Comparison of ENCODE assay signal across 14 cellular contexts in the genomic region with DNA sequence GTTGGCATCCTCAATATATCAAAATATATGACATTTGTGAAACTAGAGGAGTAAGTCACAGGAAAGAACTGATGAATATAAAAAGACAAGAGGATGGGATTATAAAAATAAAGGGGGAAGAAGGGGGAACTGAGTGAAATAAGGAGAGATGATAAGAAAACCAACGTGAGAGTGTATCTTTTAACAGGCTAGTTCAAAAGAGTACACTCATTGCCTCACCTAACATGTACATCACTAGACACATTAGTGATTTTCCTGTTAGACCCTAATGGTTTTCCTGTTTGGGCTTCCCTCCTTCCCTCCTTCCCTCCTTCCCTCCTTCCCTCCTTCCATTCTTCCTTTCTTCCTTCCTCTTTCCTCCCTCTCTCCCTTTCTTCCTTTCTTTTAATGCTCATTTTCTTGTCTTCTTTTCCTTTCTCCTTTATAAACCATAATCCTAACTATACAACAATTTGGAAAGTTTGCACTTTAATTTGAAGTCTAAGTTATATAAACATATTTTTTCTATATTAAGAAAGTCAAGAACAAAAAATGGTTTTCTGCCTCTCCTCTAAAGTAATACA. TPM values are rescaled to one million over a fixed set of nuclear protein-coding genes. Genes with fewer than 3 reads are reported as not detected.
A peak's percentile ranks its signal among the peaks of the same experiment; 100 is the strongest.
DNase-seq lines count a peak whose midpoint lies in the region; ATAC-seq and TF ChIP-seq lines count a peak whose summit lies in the region.
"Had no signal": no experiment of that assay in that cellular context is flagged by ENCODE, and none has a peak within 500 bp of the region (broad histone marks: within the 10 kb centered on the region; RNA-seq: fewer than 3 reads in every experiment).

No MANE protein-coding gene starts in this region.

- H3K36me3 ChIP-seq in ACC112 (ENCODE audit: insufficient read depth, low read length), result no peaks in the 10 kb centered on the region
- H3K36me3 ChIP-seq: BLaER1 treated with 17β-estradiol and CSF1 and Interleukin-3, amounts not matched to agents 10 nM and 100 nM had no signal

- H3K27me3 ChIP-seq in ACC112 (ENCODE audit: insufficient read depth, low read length), result no peaks in the 10 kb centered on the region
- H3K27me3 ChIP-seq: BLaER1 treated with 17β-estradiol and CSF1 and Interleukin-3, amounts not matched to agents 10 nM and 100 nM had no signal

- no peak for ATAC-seq in activated T-helper 17 cell treated with anti-CD3 and anti-CD28 coated beads, Interleukin-2, amount 50 U/mL, for 72 hours (replicated peaks)
- no peak for ATAC-seq in GM21717 (IDR thresholded peaks at IDR 0.05; ENCODE audit: unreplicated experiment)

- peak overlapping the region; percentile 40 for H3K27ac ChIP-seq in ACC112 (ENCODE audit: low read depth, low read length)
- H3K27ac ChIP-seq: BLaER1 treated with 17β-estradiol and CSF1 and Interleukin-3, amounts not matched to agents 10 nM and 100 nM had no signal

- H3K27me3 Mint-ChIP-seq in HFFc6 (ENCODE audit: insufficient read depth) (no peaks in the 10 kb centered on the region; the same call in none of the 2 replicates), chondrocyte (ENCODE audit: low read depth) (no peaks in the 10 kb centered on the region), osteocyte (ENCODE audit: unreplicated experiment) (no peaks in the 10 kb centered on the region)
- peaks cover 6% of the 10 kb centered on the region for H3K27me3 Mint-ChIP-seq in activated T-helper 17 cell treated with anti-CD3 and anti-CD28 coated beads, Interleukin-2, amount 50 U/mL, for 72 hours

- no peak for TF ChIP-seq CTCF in HFFc6 (IDR thresholded peaks at IDR 0.05)
- no peak for TF ChIP-seq CTCF in chondrocyte (IDR thresholded peaks at IDR 0.05)
- TF ChIP-seq CTCF in osteocyte (IDR thresholded peaks at IDR 0.05), result no peak

- no peak overlapping the region for H2AFZ ChIP-seq in ACC112 (ENCODE audit: low read length, unreplicated experiment)

- no peaks in the 10 kb centered on the region; the same call in 1 of the 2 replicates for H3K9me3 Mint-ChIP-seq in HFFc6
- H3K9me3 Mint-ChIP-seq in chondrocyte (ENCODE audit: low read depth), result peaks cover 12% of the 10 kb centered on the region
- peaks cover 4% of the 10 kb centered on the region for H3K9me3 Mint-ChIP-seq in osteocyte (ENCODE audit: unreplicated experiment)
- H3K9me3 Mint-ChIP-seq in activated T-helper 17 cell treated with anti-CD3 and anti-CD28 coated beads, Interleukin-2, amount 50 U/mL, for 72 hours, result no peaks in the 10 kb centered on the region
- H3K9me3 Mint-ChIP-seq: CD4-positive, alpha-beta T cell had no signal

- H3K27ac Mint-ChIP-seq in HFFc6 (peak overlapping the region; percentile 71), chondrocyte (ENCODE audit: unreplicated experiment) (peak overlapping the region; percentile 95), osteocyte (ENCODE audit: unreplicated experiment) (peak overlapping the region; percentile 74)
- H3K27ac Mint-ChIP-seq in activated T-helper 17 cell treated with anti-CD3 and anti-CD28 coated beads, Interleukin-2, amount 50 U/mL, for 72 hours, result no peak overlapping the region
- H3K27ac Mint-ChIP-seq: CD4-positive, alpha-beta T cell; H9 had no signal

- H3K4me1 Mint-ChIP-seq in HFFc6 (ENCODE audit: low read depth) (peaks cover 59% of the 10 kb centered on the region), chondrocyte (ENCODE audit: low read depth) (peaks cover 31% of the 10 kb centered on the region), osteocyte (ENCODE audit: unreplicated experiment) (peaks cover 28% of the 10 kb centered on the region)
- no peaks in the 10 kb centered on the region for H3K4me1 Mint-ChIP-seq in activated T-helper 17 cell treated with anti-CD3 and anti-CD28 coated beads, Interleukin-2, amount 50 U/mL, for 72 hours

- no peaks in the 10 kb centered on the region for H3K79me2 ChIP-seq in ACC112 (ENCODE audit: control insufficient read depth, insufficient read depth, low read length, unreplicated experiment)

- H3K4me3 Mint-ChIP-seq in HFFc6 (no peak overlapping the region), chondrocyte (ENCODE audit: unreplicated experiment) (no peak overlapping the region), osteocyte (ENCODE audit: unreplicated experiment) (no peak overlapping the region)
- no peak overlapping the region for H3K4me3 Mint-ChIP-seq in activated T-helper 17 cell treated with anti-CD3 and anti-CD28 coated beads, Interleukin-2, amount 50 U/mL, for 72 hours
- H3K4me3 Mint-ChIP-seq: CD4-positive, alpha-beta T cell; H9 had no signal

- H3K4me1 ChIP-seq in ACC112 (ENCODE audit: control insufficient read depth, insufficient read depth, low read length, unreplicated experiment), result peaks cover 26% of the 10 kb centered on the region

- H3K36me3 Mint-ChIP-seq in HFFc6 (ENCODE audit: low read depth) (peaks cover 6% of the 10 kb centered on the region), chondrocyte (ENCODE audit: low read depth) (peaks cover 2% of the 10 kb centered on the region), osteocyte (ENCODE audit: unreplicated experiment) (peaks cover 5% of the 10 kb centered on the region)
- no peaks in the 10 kb centered on the region for H3K36me3 Mint-ChIP-seq in activated T-helper 17 cell treated with anti-CD3 and anti-CD28 coated beads, Interleukin-2, amount 50 U/mL, for 72 hours (ENCODE audit: low read depth)

- no peak for DNase-seq in HFFc6
- no peak for DNase-seq in chondrocyte (ENCODE audit: low spot score)
- no peak for DNase-seq in osteocyte (ENCODE audit: extremely low spot score, unreplicated experiment)
- no peak for DNase-seq in Kasumi-1 (lab: John Stamatoyannopoulos, UW)
- DNase-seq: Calu3; CD4-positive, alpha-beta T cell; DMS 273 treated with DMSO at 0.1 percent for 48 hours; GOT3; H9; KBM-7 had no signal

- H3K4me3 ChIP-seq in ACC112 (ENCODE audit: low read depth, low read length), result no peak overlapping the region
- H3K4me3 ChIP-seq: BLaER1 treated with 17β-estradiol and CSF1 and Interleukin-3, amounts not matched to agents 10 nM and 100 nM had no signal

RNA-seq across cellular contexts. Expression of gene FSIP1, which starts 35.8 kb away (rescaled TPM):
- total RNA-seq in HFFc6 (2021; fragmentation: NEBNext Ultra II Directional; extraction: Animal tissue kit (Norgen Biotek cat#: 25700)), result 1 to 10 TPM; 1.2 to 2.0 (median 1.3) TPM
- total RNA-seq in chondrocyte, result 0.40 to 2.9 TPM (median 0.79 TPM) in 3 replicates
- 0.31 and 0.54 TPM in 2 replicates for total RNA-seq in osteocyte
- under 1 TPM; 0.32 to 0.34 TPM for total RNA-seq in activated T-helper 17 cell treated with anti-CD3 and anti-CD28 coated beads, Interleukin-2, amount 50 U/mL, for 72 hours
